Comparison of ENCODE assay signal across 8 cellular contexts in the genomic region with DNA sequence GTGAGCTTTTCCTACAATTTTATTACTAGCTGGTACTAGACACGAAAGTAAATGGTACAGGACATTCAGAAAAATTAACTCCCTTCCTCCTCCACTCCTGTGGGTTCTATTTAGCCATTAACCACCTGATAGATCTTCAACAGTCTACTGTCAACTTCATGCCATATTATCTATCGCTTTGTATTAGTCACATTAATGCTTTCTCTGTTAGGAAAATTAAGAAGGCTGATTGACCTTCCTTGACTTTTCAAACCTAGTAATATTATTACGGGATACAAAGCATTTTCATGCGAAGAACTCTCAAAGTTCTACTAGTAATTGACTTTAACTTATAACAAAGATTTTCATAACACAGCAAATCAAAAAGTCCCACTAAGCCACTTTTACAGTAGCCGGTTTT. TPM values are rescaled to one million over a fixed set of nuclear protein-coding genes. Genes with fewer than 3 reads are reported as not detected.
DNase-seq lines count a peak whose midpoint lies in the region; TF ChIP-seq lines count a peak whose summit lies in the region.

No MANE protein-coding gene starts in this region.

- H4K20me1 ChIP-seq in OCI-LY3 (ENCODE audit: insufficient read depth, low read length): peaks cover 52% of the 10 kb centered on the region

- H3K4me3 Mint-ChIP-seq in CD8-positive, alpha-beta memory T cell: peak overlapping the region; percentile 89 to 97 (median 95)
- H3K4me3 Mint-ChIP-seq in endothelial cell (ENCODE audit: unreplicated experiment): peak overlapping the region; percentile 98

- no peak for TF ChIP-seq CTCF in OCI-LY3 (IDR thresholded peaks at IDR 0.05; ENCODE audit: low read depth, low read length)
- TF ChIP-seq CTCF in endothelial cell (IDR thresholded peaks at IDR 0.05; ENCODE audit: unreplicated experiment): no peak
- TF ChIP-seq CTCF in neutrophil (IDR thresholded peaks at IDR 0.05): no peak

- peaks cover 50 to 75% (median 72%) of the 10 kb centered on the region in 3 donors for H3K4me1 Mint-ChIP-seq in CD8-positive, alpha-beta memory T cell
- H3K4me1 Mint-ChIP-seq in endothelial cell (ENCODE audit: unreplicated experiment): peaks cover 40% of the 10 kb centered on the region

- no peaks in the 10 kb centered on the region for H3K36me3 ChIP-seq in CD8-positive, alpha-beta memory T cell (ENCODE audit: insufficient read depth, low read length)
- H3K36me3 ChIP-seq in OCI-LY3 (replicated peaks; ENCODE audit: low read depth, low read length) (peaks cover 9% of the 10 kb centered on the region), neutrophil (no peaks in the 10 kb centered on the region)

- no peak overlapping the region for H2AFZ ChIP-seq in OCI-LY3 (ENCODE audit: low read depth, low read length)

- H3K36me3 Mint-ChIP-seq in CD8-positive, alpha-beta memory T cell: peaks cover 0 to 21% (median 4%) of the 10 kb centered on the region in 3 donors
- peaks cover 14% of the 10 kb centered on the region for H3K36me3 Mint-ChIP-seq in endothelial cell (ENCODE audit: low read depth, unreplicated experiment)

- H3K27ac ChIP-seq in CD8-positive, alpha-beta memory T cell (ENCODE audit: low read depth, low read length): peak overlapping the region; percentile 68
- H3K27ac ChIP-seq in OCI-LY3 (ENCODE audit: low read length) (no peak overlapping the region), neutrophil (peak overlapping the region; percentile 71)

- peak overlapping the region; percentile 80 for H3K4me3 ChIP-seq in CD8-positive, alpha-beta memory T cell (ENCODE audit: low read length)
- H3K4me3 ChIP-seq in OCI-LY3 (ENCODE audit: low read length) (peak overlapping the region; percentile 88), neutrophil (ENCODE audit: low read depth in 1 of 2, low read length in 1 of 2) (peak overlapping the region; percentile 80 to 81)

- no peaks in the 10 kb centered on the region for H3K9me3 ChIP-seq in CD8-positive, alpha-beta memory T cell (ENCODE audit: low read length)
- H3K9me3 ChIP-seq in OCI-LY3 (ENCODE audit: insufficient read depth, low read length): no peaks in the 10 kb centered on the region
- no peaks in the 10 kb centered on the region for H3K9me3 ChIP-seq in neutrophil

- peaks cover 34% of the 10 kb centered on the region for H3K4me1 ChIP-seq in CD8-positive, alpha-beta memory T cell (ENCODE audit: insufficient read depth, low read length)
- H3K4me1 ChIP-seq in OCI-LY3 (ENCODE audit: low read length): peaks cover 21% of the 10 kb centered on the region
- peaks cover 19 to 20% of the 10 kb centered on the region in 2 experiments for H3K4me1 ChIP-seq in neutrophil (ENCODE audit: control insufficient read depth in 1 of 2, insufficient read depth in 1 of 2, low read depth in 1 of 2, low read length in 1 of 2)

- no peaks in the 10 kb centered on the region for H3K27me3 Mint-ChIP-seq in CD8-positive, alpha-beta memory T cell
- H3K27me3 Mint-ChIP-seq in endothelial cell (ENCODE audit: unreplicated experiment): peaks cover 5% of the 10 kb centered on the region

- H3K27ac Mint-ChIP-seq in CD8-positive, alpha-beta memory T cell: peak overlapping the region; percentile 18 to 94 (median 83)
- peak overlapping the region; percentile 93 for H3K27ac Mint-ChIP-seq in endothelial cell (ENCODE audit: unreplicated experiment)

- H3K79me2 ChIP-seq in OCI-LY3 (ENCODE audit: low read length): peaks cover 71% of the 10 kb centered on the region

- H3K9me3 Mint-ChIP-seq in CD8-positive, alpha-beta memory T cell: no peaks in the 10 kb centered on the region
- no peaks in the 10 kb centered on the region for H3K9me3 Mint-ChIP-seq in endothelial cell (ENCODE audit: unreplicated experiment)

- no peak for DNase-seq in CD8-positive, alpha-beta memory T cell
- no peak for DNase-seq in endothelial cell (ENCODE audit: low spot score)
- DNase-seq in COR-L47 (lab: John Stamatoyannopoulos, UW): no peak
- no peak for DNase-seq in SIG-M5 (lab: John Stamatoyannopoulos, UW)
- DNase-seq in superior temporal gyrus (ENCODE audit: extremely low spot score): no peak
- DNase-seq in NCI-H2081 treated with DMSO at 0.1 percent for 48 hours (lab: John Stamatoyannopoulos, UW): no peak

- POLR2A ChIA-PET in CD8-positive, alpha-beta memory T cell (lab: Charles Lee): no interaction called here

- peak overlapping the region; percentile 94 for H3K9ac ChIP-seq in OCI-LY3 (ENCODE audit: low read length)

- H3K27me3 ChIP-seq in CD8-positive, alpha-beta memory T cell (ENCODE audit: insufficient read depth, low read length, poor library complexity, severe bottlenecking): no peaks in the 10 kb centered on the region
- H3K27me3 ChIP-seq in OCI-LY3 (ENCODE audit: low read depth, low read length) (no peaks in the 10 kb centered on the region), neutrophil (no peaks in the 10 kb centered on the region)

- H3K4me2 ChIP-seq in OCI-LY3 (ENCODE audit: low read length): peak overlapping the region; percentile 98

- CTCF ChIA-PET in CD8-positive, alpha-beta memory T cell (lab: Charles Lee): interaction anchor here (1.0 to 3.7 kb wide), 4 partner anchors 9 to 86 kb away, joined by 3 to 13 read pairs (median 4); no protein-coding TSS in a partner anchor

RNA-seq across cellular contexts. Expression of gene TEX10, which starts 1.2 kb away (rescaled TPM):
- total RNA-seq in CD8-positive, alpha-beta memory T cell: 10 to 100 TPM; 31.3 to 34.1 TPM
- 11.6 TPM for polyA plus RNA-seq in CD8-positive, alpha-beta memory T cell
- total RNA-seq in endothelial cell (ENCODE audit: unreplicated experiment): 43.5 TPM
